In genomic region chr14:95304342-95304741, GRCh38 we compare ENCODE assay signal across 21 cellular contexts.
"Had no signal": no experiment of that assay in that cellular context is flagged by ENCODE, and none has a peak within 500 bp of the region (broad histone marks: within the 10 kb centered on the region; RNA-seq: fewer than 3 reads in every experiment).

No MANE protein-coding gene starts in this region.

- ATAC-seq: activated T-helper 17 cell treated with anti-CD3 and anti-CD28 coated beads, Interleukin-2, amount 50 U/mL, for 72 hours; T-cell had no signal

- H3K27ac ChIP-seq: brain microvascular endothelial cell, cardiac muscle cell, SK-N-MC had no signal

- H3K4me1 Mint-ChIP-seq: activated CD4-positive, alpha-beta memory T cell treated with anti-CD3 and anti-CD28 coated beads, Interleukin-2, amount 10 ng/mL, durations not matched to agents 7 days and 5 days; activated CD4-positive, alpha-beta T cell treated with anti-CD3 and anti-CD28 coated beads, Interleukin-2, amount 10 ng/mL, durations not matched to agents 7 days and 5 days; activated T-helper 17 cell treated with anti-CD3 and anti-CD28 coated beads, Interleukin-2, amount 50 U/mL, for 72 hours; T-cell had no signal

- DNase-seq: activated CD4-positive, alpha-beta memory T cell treated with anti-CD3 and anti-CD28 coated beads, Interleukin-2, amount 10 ng/mL, durations not matched to agents 7 days and 5 days; activated CD4-positive, alpha-beta T cell treated with anti-CD3 and anti-CD28 coated beads, Interleukin-2, amount 10 ng/mL, durations not matched to agents 7 days and 5 days; activated CD4-positive, CD25-positive, alpha-beta regulatory T cell; activated gamma-delta T cell; activated naive CD4-positive, alpha-beta T cell treated with anti-CD3 and anti-CD28 coated beads for 36 hours; activated T-cell treated with anti-CD3 and anti-CD28 coated beads for 4 hours; activated T-cell treated with anti-CD3 and anti-CD28 coated beads, Interleukin-2, amount 50 U/mL, for 48 hours; brain microvascular endothelial cell; KG1; NCI-H1092; NCI-H1930; NCI-H2227 treated with DMSO at 0.1 percent for 48 hours; NCI-H446 treated with DMSO at 0.1 percent for 48 hours; NCI-H748 treated with DMSO at 0.1 percent for 48 hours; T-cell; T-helper 2 cell; T1000 had no signal

- H3K9me3 Mint-ChIP-seq: activated CD4-positive, alpha-beta memory T cell treated with anti-CD3 and anti-CD28 coated beads, Interleukin-2, amount 10 ng/mL, durations not matched to agents 7 days and 5 days; activated CD4-positive, alpha-beta T cell treated with anti-CD3 and anti-CD28 coated beads, Interleukin-2, amount 10 ng/mL, durations not matched to agents 7 days and 5 days; activated naive CD4-positive, alpha-beta T cell treated with anti-CD3 and anti-CD28 coated beads for 36 hours; activated T-helper 17 cell treated with anti-CD3 and anti-CD28 coated beads, Interleukin-2, amount 50 U/mL, for 72 hours; T-cell had no signal

- H3K36me3 ChIP-seq: brain microvascular endothelial cell, cardiac muscle cell had no signal

- H3K27ac Mint-ChIP-seq: activated CD4-positive, alpha-beta memory T cell treated with anti-CD3 and anti-CD28 coated beads, Interleukin-2, amount 10 ng/mL, durations not matched to agents 7 days and 5 days; activated CD4-positive, alpha-beta T cell treated with anti-CD3 and anti-CD28 coated beads, Interleukin-2, amount 10 ng/mL, durations not matched to agents 7 days and 5 days; activated naive CD4-positive, alpha-beta T cell treated with anti-CD3 and anti-CD28 coated beads for 36 hours; activated naive CD8-positive, alpha-beta T cell; activated T-helper 17 cell treated with anti-CD3 and anti-CD28 coated beads, Interleukin-2, amount 50 U/mL, for 72 hours; T-cell had no signal

- H3K27me3 ChIP-seq: brain microvascular endothelial cell had no signal

- H3K36me3 Mint-ChIP-seq: activated naive CD8-positive, alpha-beta T cell; T-cell had no signal

- H3K4me3 Mint-ChIP-seq: activated CD4-positive, alpha-beta memory T cell treated with anti-CD3 and anti-CD28 coated beads, Interleukin-2, amount 10 ng/mL, durations not matched to agents 7 days and 5 days; activated CD4-positive, alpha-beta T cell treated with anti-CD3 and anti-CD28 coated beads, Interleukin-2, amount 10 ng/mL, durations not matched to agents 7 days and 5 days; activated naive CD4-positive, alpha-beta T cell treated with anti-CD3 and anti-CD28 coated beads for 36 hours; activated naive CD8-positive, alpha-beta T cell; activated T-helper 17 cell treated with anti-CD3 and anti-CD28 coated beads, Interleukin-2, amount 50 U/mL, for 72 hours; T-cell had no signal

- H3K4me3 ChIP-seq: cardiac muscle cell, SK-N-MC had no signal
